ENCODE assay signal across 15 cellular contexts in genomic region chr13:30529085-30529815, GRCh38.
DNase-seq lines count a peak whose midpoint lies in the region; ATAC-seq lines count a peak whose summit lies in the region.
"Had no signal": no experiment of that assay in that cellular context is flagged by ENCODE, and none has a peak within 500 bp of the region (broad histone marks: within the 10 kb centered on the region; RNA-seq: fewer than 3 reads in every experiment).

No MANE protein-coding gene starts in this region.

- intact Hi-C loops in activated CD4-positive, alpha-beta T cell treated with anti-CD3 and anti-CD28 coated beads for 36 hours (cut with DNase I, micrococcal nuclease) = no loop called here

- peak; percentile 13 for DNase-seq in activated CD8-positive, alpha-beta memory T cell treated with anti-CD3 and anti-CD28 coated beads for 24 hours
- DNase-seq in activated CD8-positive, alpha-beta memory T cell treated with anti-CD3 and anti-CD28 coated beads, Interleukin-2, amount 50 U/mL, for 48 hours = no peak
- DNase-seq in GM23248 (peak; percentile 75), pons (ENCODE audit: low spot score) (peak; percentile 11), COLO668 (lab: John Stamatoyannopoulos, UW; ENCODE audit: unreplicated experiment) (no peak), left lobe of liver (ENCODE audit: low spot score) (no peak)
- DNase-seq in activated CD4-positive, alpha-beta T cell treated with anti-CD3 and anti-CD28 coated beads for 36 hours = no peak
- DNase-seq: 8988T, amniotic stem cell, islet precursor cell, KG1, right cardiac atrium had no signal

- no peaks in the 10 kb centered on the region for H3K9me2 ChIP-seq in GM23248 (ENCODE audit: insufficient read depth)

- in situ Hi-C loops in GM23248 (cut with MboI) = no loop called here

- WGBS in GM23248 (ENCODE audit: low coverage in 1 of 2, low lambda C conversion rate in 2 of 2, missing lambda C conversion rate in 2 of 2), 2 experiments = 64 to 65% methylated on average over 8 of the region's 8 CpGs

- CTCF ChIA-PET in activated CD4-positive, alpha-beta T cell treated with anti-CD3 and anti-CD28 coated beads for 36 hours (lab: Charles Lee) = interaction anchor here (0.6 kb wide), 2 partner anchors 42 to 65 kb away, joined by 3 read pairs; no protein-coding TSS in a partner anchor

- no peak overlapping the region for H3K4me3 ChIP-seq in GM23248
- H3K4me3 ChIP-seq: thoracic aorta had no signal

- H3K27me3 ChIP-seq in GM23248 (replicated peaks; ENCODE audit: insufficient read depth) = no peaks in the 10 kb centered on the region

- peak overlapping the region; percentile 60 for H2AFZ ChIP-seq in GM23248

- H4K20me1 ChIP-seq in GM23248 (ENCODE audit: insufficient read depth) = no peaks in the 10 kb centered on the region

- no peak overlapping the region for H3K9ac ChIP-seq in GM23248

- no peaks in the 10 kb centered on the region for H3K9me3 ChIP-seq in GM23248 (ENCODE audit: low read depth)
- H3K9me3 ChIP-seq: thoracic aorta had no signal

- peaks cover 10% of the 10 kb centered on the region for H3K4me1 Mint-ChIP-seq in activated CD4-positive, alpha-beta T cell treated with anti-CD3 and anti-CD28 coated beads for 36 hours

- POLR2A ChIA-PET in activated CD4-positive, alpha-beta T cell treated with anti-CD3 and anti-CD28 coated beads for 36 hours (lab: Charles Lee) = no interaction called here

- H3K36me3 ChIP-seq in GM23248 (ENCODE audit: low read depth) = no peaks in the 10 kb centered on the region
- H3K36me3 ChIP-seq: thoracic aorta had no signal

- no peak overlapping the region for H3K27ac Mint-ChIP-seq in activated CD4-positive, alpha-beta T cell treated with anti-CD3 and anti-CD28 coated beads for 36 hours
- H3K27ac Mint-ChIP-seq: dendritic cell treated with granulocyte-macrophage colony-stimulating factor and Interleukin-4, amounts not matched to agents 40 ng/mL and 50 ng/mL, for 4 days had no signal

- no peaks in the 10 kb centered on the region for H3K79me2 ChIP-seq in GM23248 (ENCODE audit: insufficient read depth)

- peak overlapping the region; percentile 32; the same call in 1 of the 2 replicates for H3K27ac ChIP-seq in GM23248
- H3K27ac ChIP-seq: thoracic aorta had no signal

- H3K27me3 Mint-ChIP-seq in activated CD4-positive, alpha-beta T cell treated with anti-CD3 and anti-CD28 coated beads for 36 hours = no peaks in the 10 kb centered on the region
- H3K27me3 Mint-ChIP-seq: dendritic cell treated with granulocyte-macrophage colony-stimulating factor and Interleukin-4, amounts not matched to agents 40 ng/mL and 50 ng/mL, for 4 days had no signal

- peak overlapping the region; percentile 1 for H3K4me2 ChIP-seq in GM23248 (ENCODE audit: unreplicated experiment)

- ATAC-seq in HG03469 (IDR thresholded peaks at IDR 0.05; ENCODE audit: unreplicated experiment) = peak; percentile 76
- ATAC-seq in activated CD4-positive, alpha-beta T cell treated with anti-CD3 and anti-CD28 coated beads for 36 hours = no peak
- ATAC-seq in left lobe of liver = no peak
- ATAC-seq: right cardiac atrium had no signal

- H3K4me1 ChIP-seq in GM23248 (ENCODE audit: insufficient read depth) = peaks cover 8% of the 10 kb centered on the region

- H3K4me3 Mint-ChIP-seq in activated CD4-positive, alpha-beta T cell treated with anti-CD3 and anti-CD28 coated beads for 36 hours = no peak overlapping the region
- H3K4me3 Mint-ChIP-seq: dendritic cell treated with granulocyte-macrophage colony-stimulating factor and Interleukin-4, amounts not matched to agents 40 ng/mL and 50 ng/mL, for 4 days had no signal

- peaks cover 8% of the 10 kb centered on the region; the same call in 1 of the 2 replicates for H3F3A ChIP-seq in GM23248 (ENCODE audit: insufficient read depth)

- no peaks in the 10 kb centered on the region for H3K9me3 Mint-ChIP-seq in activated CD4-positive, alpha-beta T cell treated with anti-CD3 and anti-CD28 coated beads for 36 hours (ENCODE audit: low read depth)
- H3K9me3 Mint-ChIP-seq: dendritic cell treated with granulocyte-macrophage colony-stimulating factor and Interleukin-4, amounts not matched to agents 40 ng/mL and 50 ng/mL, for 4 days had no signal

- H3K36me3 Mint-ChIP-seq in activated CD4-positive, alpha-beta T cell treated with anti-CD3 and anti-CD28 coated beads for 36 hours (ENCODE audit: low read depth) = no peaks in the 10 kb centered on the region

Comparison
In these comparisons a context has a peak if more than half of its experiments do, and no peak if none do; other contexts are left out.
1. DNase-seq: peak in activated CD8-positive, alpha-beta memory T cell treated with anti-CD3 and anti-CD28 coated beads for 24 hours (single experiment), GM23248 (single experiment) and pons (single experiment); none in activated CD8-positive, alpha-beta memory T cell treated with anti-CD3 and anti-CD28 coated beads, Interleukin-2, amount 50 U/mL, for 48 hours (single experiment), activated CD4-positive, alpha-beta T cell treated with anti-CD3 and anti-CD28 coated beads for 36 hours (single experiment), COLO668 (single experiment) and left lobe of liver (single experiment).